ENCODE assay signal across 9 cellular contexts in the genomic region with DNA sequence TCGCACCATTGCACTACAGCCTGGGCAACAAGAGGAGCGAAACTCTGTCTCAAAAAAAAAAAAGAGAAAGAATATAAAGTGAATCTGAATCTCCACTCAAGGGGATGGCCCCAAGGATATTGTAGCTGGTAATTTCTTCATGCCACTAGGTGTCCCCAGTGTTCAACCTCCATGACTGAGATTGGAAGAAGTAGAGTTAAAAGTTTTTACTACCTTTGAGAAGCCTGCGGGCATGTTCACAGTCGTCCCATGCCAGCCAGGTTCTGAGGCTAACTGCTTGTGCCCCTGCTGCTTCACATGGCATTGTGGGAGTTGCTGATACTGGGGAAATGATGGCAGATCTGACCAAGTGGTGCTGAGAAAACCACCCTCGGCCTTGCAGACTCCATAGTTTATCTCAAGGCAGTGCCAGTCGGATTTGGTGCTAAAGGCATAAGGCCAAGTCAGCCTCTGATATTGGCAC. TPM values are rescaled to one million over a fixed set of nuclear protein-coding genes. Genes with fewer than 3 reads are reported as not detected.
DNase-seq lines count a peak whose midpoint lies in the region; ATAC-seq, FAIRE-seq and TF ChIP-seq lines count a peak whose summit lies in the region.
"Had no signal": no experiment of that assay in that cellular context is flagged by ENCODE, and none has a peak within 500 bp of the region (broad histone marks: within the 10 kb centered on the region; RNA-seq: fewer than 3 reads in every experiment).

No MANE protein-coding gene starts in this region.

- no peak for TF ChIP-seq POLR2A in Peyer's patch (IDR thresholded peaks at IDR 0.05)
- peak in 1 of 2 experiments; percentile 31; a peak in 2 of 3 replicates for TF ChIP-seq POLR2A in H1 (IDR thresholded peaks at IDR 0.05; ENCODE audit: control extremely low read depth in 1 of 2, low read depth in 2 of 2, low read length in 2 of 2)

- no peaks in the 10 kb centered on the region for H3K27me3 ChIP-seq in CD8-positive, alpha-beta T cell (ENCODE audit: insufficient read depth, low read length)
- no peaks in the 10 kb centered on the region for H3K27me3 ChIP-seq in GM23248 (replicated peaks; ENCODE audit: insufficient read depth)
- no peaks in the 10 kb centered on the region for H3K27me3 ChIP-seq in Peyer's patch
- no peaks in the 10 kb centered on the region for H3K27me3 ChIP-seq in H1 (replicated peaks in 1 of 4; ENCODE audit: control insufficient read depth in 3 of 4, extremely low read depth in 1 of 4, insufficient read depth in 3 of 4, low read length in 3 of 4)

- H3K23ac ChIP-seq in H1 (ENCODE audit: insufficient read length): no peak overlapping the region

- peak overlapping the region; percentile 67; the same call in 1 of the 2 replicates for H2BK5ac ChIP-seq in H1 (ENCODE audit: low read depth, low read length)

- peaks cover 14% of the 10 kb centered on the region for H3K36me3 ChIP-seq in CD8-positive, alpha-beta T cell (ENCODE audit: insufficient read depth, low read length)
- peaks cover 7% of the 10 kb centered on the region; the same call in 1 of the 2 replicates for H3K36me3 ChIP-seq in GM23248 (ENCODE audit: low read depth)
- peaks cover 0 to 19% (median 0%) of the 10 kb centered on the region in 3 donors for H3K36me3 ChIP-seq in Peyer's patch
- peaks cover 11 to 31% (median 27%) of the 10 kb centered on the region in 4 experiments for H3K36me3 ChIP-seq in H1 (ENCODE audit: control insufficient read depth in 2 of 4, insufficient read depth in 4 of 4, low read length in 3 of 4)
- H3K36me3 ChIP-seq in mucosa of descending colon (ENCODE audit: low read depth): no peaks in the 10 kb centered on the region

- H3K27me3 Mint-ChIP-seq in CD8-positive, alpha-beta T cell (ENCODE audit: low read depth): no peaks in the 10 kb centered on the region
- H3K27me3 Mint-ChIP-seq: memory B cell had no signal

- H3K4me1 ChIP-seq in CD8-positive, alpha-beta T cell (ENCODE audit: insufficient read depth, low read length): no peaks in the 10 kb centered on the region
- H3K4me1 ChIP-seq in GM23248 (ENCODE audit: insufficient read depth): peaks cover 5% of the 10 kb centered on the region
- H3K4me1 ChIP-seq in Peyer's patch: no peaks in the 10 kb centered on the region
- peaks cover 0 to 4% (median 0%) of the 10 kb centered on the region in 4 experiments; a peak in 3 of 7 replicates for H3K4me1 ChIP-seq in H1 (replicated peaks in 1 of 4; ENCODE audit: control insufficient read depth in 3 of 4, insufficient read depth in 4 of 4, low read length in 3 of 4)
- H3K4me1 ChIP-seq in mucosa of descending colon (ENCODE audit: low read depth): no peaks in the 10 kb centered on the region

- no peaks in the 10 kb centered on the region for H3K9me3 ChIP-seq in CD8-positive, alpha-beta T cell (ENCODE audit: low read length)
- no peaks in the 10 kb centered on the region for H3K9me3 ChIP-seq in GM23248 (ENCODE audit: low read depth)
- no peaks in the 10 kb centered on the region for H3K9me3 ChIP-seq in Peyer's patch
- no peaks in the 10 kb centered on the region for H3K9me3 ChIP-seq in H1 (ENCODE audit: insufficient read depth in 2 of 2, low read depth in 1 of 2, low read length in 1 of 2)
- H3K9me3 ChIP-seq in mucosa of descending colon: no peaks in the 10 kb centered on the region

- TF ChIP-seq RAD21 in H1 (IDR thresholded peaks at IDR 0.05 in 1 of 2, conservative IDR thresholded peaks at IDR 0.05 in 1 of 2; ENCODE audit: low read depth in 2 of 2, low read length in 2 of 2): peak; percentile 68 to 75

- CTCF ChIA-PET in CD8-positive, alpha-beta T cell (lab: Charles Lee): interaction anchor here (1.0 to 1.2 kb wide), 3 partner anchors 16 to 26 kb away, joined by 3 to 4 read pairs (median 3); no protein-coding TSS in a partner anchor
- CTCF ChIA-PET in H1 (lab: Charles Lee; ENCODE audit: partially characterized antibody): interaction anchor here (0.6 to 12.3 kb wide), 29 partner anchors 10 to 949 kb away, joined by 3 to 244 read pairs (median 4); a partner anchor contains a TSS

- no peak overlapping the region for H3K56ac ChIP-seq in H1 (replicated peaks; ENCODE audit: insufficient read length, low read depth, low read length)

- POLR2A ChIA-PET in CD8-positive, alpha-beta T cell (lab: Charles Lee): interaction anchor here (0.7 kb wide), 1 partner anchor 48 kb away, joined by 5 read pairs; no protein-coding TSS in a partner anchor
- POLR2A ChIA-PET in H1 (lab: Charles Lee; ENCODE audit: partially characterized antibody): interaction anchor here (1.0 to 8.1 kb wide), 4 partner anchors 9 to 67 kb away, joined by 3 to 117 read pairs (median 4); a partner anchor contains a TSS

- no peak overlapping the region for H3K4ac ChIP-seq in H1 (replicated peaks; ENCODE audit: insufficient read length, low read depth, low read length)

- no peak overlapping the region for H4K8ac ChIP-seq in H1 (ENCODE audit: extremely low read depth, insufficient read depth, low read length)

- H3K79me2 ChIP-seq in GM23248 (ENCODE audit: insufficient read depth) (no peaks in the 10 kb centered on the region), H1 (ENCODE audit: control insufficient read depth in 1 of 2, insufficient read depth in 2 of 2, low read length in 2 of 2) (no peaks in the 10 kb centered on the region)

- H2BK20ac ChIP-seq in H1 (ENCODE audit: low read length): no peak overlapping the region

- 43 to 50% methylated on average over 6 of the region's 6 CpGs for WGBS in GM23248 (ENCODE audit: low coverage in 1 of 2, low lambda C conversion rate in 2 of 2, missing lambda C conversion rate in 2 of 2), 2 experiments
- WGBS in H1 (ENCODE audit: extremely low coverage in 1 of 2, insufficient coverage in 1 of 2, insufficient read length in 1 of 2, insufficient replicate concordance in 2 of 2, low coverage in 1 of 2, low lambda C conversion rate in 2 of 2, missing lambda C conversion rate in 1 of 2), 2 experiments: 77% methylated on average over 6 of the region's 6 CpGs; no CpG with 5 or more reads in 1 of the 2 experiments

- no peaks in the 10 kb centered on the region for H3K79me1 ChIP-seq in H1 (ENCODE audit: low read depth, low read length)

- H3K9ac ChIP-seq in GM23248 (no peak overlapping the region), H1 (replicated peaks in 1 of 4; ENCODE audit: extremely low read depth in 1 of 4, low read depth in 3 of 4, low read length in 3 of 4) (no peak overlapping the region)

- H3K9me2 ChIP-seq in GM23248 (ENCODE audit: insufficient read depth): no peaks in the 10 kb centered on the region

- peak; percentile 42 for ATAC-seq in CD8-positive, alpha-beta T cell
- peak; percentile 79 for ATAC-seq in mucosa of descending colon
- ATAC-seq in GM21515 (IDR thresholded peaks at IDR 0.05; ENCODE audit: unreplicated experiment): no peak
- no peak for ATAC-seq in HG03025 (IDR thresholded peaks at IDR 0.05; ENCODE audit: low FRiP score, unreplicated experiment)

- in situ Hi-C loops in GM23248 (cut with MboI): loop anchor here (25.0 kb wide), 1 partner anchor 234 kb away; a partner anchor contains a TSS

- no peak overlapping the region for H2AFZ ChIP-seq in GM23248
- H2AFZ ChIP-seq in H1 (ENCODE audit: low read length): no peak overlapping the region

- peak; percentile 85 for FAIRE-seq in H1 (lab: Jason Lieb, UNC)

- H2BK15ac ChIP-seq in H1 (ENCODE audit: low read length): 0 out of 2 replicates have a peak overlapping the region, but pooled peaks have one; percentile 62

- no peak overlapping the region for H4K5ac ChIP-seq in H1 (ENCODE audit: insufficient read length, low read depth, low read length)

- H3K27ac Mint-ChIP-seq in CD8-positive, alpha-beta T cell: peak overlapping the region; percentile 18

- no peak overlapping the region for H3K27ac ChIP-seq in CD8-positive, alpha-beta T cell (ENCODE audit: low read depth, low read length)
- no peak overlapping the region for H3K27ac ChIP-seq in GM23248
- H3K27ac ChIP-seq in Peyer's patch: no peak overlapping the region
- H3K27ac ChIP-seq in H1 (ENCODE audit: low read depth, low read length): no peak overlapping the region

- H3K4me2 ChIP-seq in GM23248 (ENCODE audit: unreplicated experiment) (no peak overlapping the region), H1 (ENCODE audit: insufficient read depth in 1 of 2, low read depth in 2 of 2, low read length in 2 of 2) (no peak overlapping the region)

- no peaks in the 10 kb centered on the region for H3K4me1 Mint-ChIP-seq in CD8-positive, alpha-beta T cell (ENCODE audit: low read depth)

- H3F3A ChIP-seq in GM23248 (ENCODE audit: insufficient read depth): peaks cover 16% of the 10 kb centered on the region

- no peak overlapping the region for H2BK120ac ChIP-seq in H1 (replicated peaks; ENCODE audit: low read depth, low read length)

- TF ChIP-seq CTCF in CD8-positive, alpha-beta T cell (IDR thresholded peaks at IDR 0.05): peak; percentile 44
- TF ChIP-seq CTCF in Peyer's patch (IDR thresholded peaks at IDR 0.05) (peak in 5 of 6 experiments; percentile 24 to 64 (median 59)), H1 (IDR thresholded peaks at IDR 0.05; ENCODE audit: control extremely low read depth in 1 of 3, insufficient read depth in 1 of 3, low read depth in 1 of 3, low read length in 3 of 3) (peak in 2 of 3 experiments; percentile 57 to 67; a peak in 3 of 4 replicates), mucosa of descending colon (IDR thresholded peaks at IDR 0.05) (peak; percentile 19)

- TF ChIP-seq EP300 in H1 (IDR thresholded peaks at IDR 0.05; ENCODE audit: borderline replicate concordance in 1 of 2, low read depth in 2 of 2, low read length in 2 of 2): no peak

- H4K20me1 ChIP-seq in GM23248 (ENCODE audit: insufficient read depth) (no peaks in the 10 kb centered on the region), H1 (replicated peaks in 1 of 2; ENCODE audit: control insufficient read depth in 1 of 2, insufficient read depth in 2 of 2, low read length in 2 of 2) (peaks cover 0 to 2% of the 10 kb centered on the region in 2 experiments)

- H3K18ac ChIP-seq in H1 (ENCODE audit: extremely low read depth, low read length): 0 out of 2 replicates have a peak overlapping the region, but pooled peaks have one; percentile 34

- no peak overlapping the region for H3K4me3 ChIP-seq in CD8-positive, alpha-beta T cell (ENCODE audit: low read depth, low read length)
- H3K4me3 ChIP-seq in GM23248 (no peak overlapping the region), Peyer's patch (no peak overlapping the region), H1 (ENCODE audit: extremely low read depth in 1 of 4, insufficient read depth in 2 of 4, low read depth in 3 of 4, low read length in 4 of 4) (no peak overlapping the region), mucosa of descending colon (no peak overlapping the region)

- intact Hi-C loops in CD8-positive, alpha-beta T cell (cut with DNase I, micrococcal nuclease): loop anchor here (1.0 to 5.0 kb wide), 2 partner anchors 94 kb away; no protein-coding TSS in a partner anchor
- intact Hi-C loops in mucosa of descending colon (cut with DNase I, micrococcal nuclease): loop anchor here in 1 of 2 donors (5.0 kb wide), 1 partner anchor 94 kb away; no protein-coding TSS in a partner anchor

- H2AK5ac ChIP-seq in H1 (ENCODE audit: low read depth, low read length): no peak overlapping the region; the same call in 1 of the 2 replicates

- no peak overlapping the region for H3K4me3 Mint-ChIP-seq in CD8-positive, alpha-beta T cell
- H3K4me3 Mint-ChIP-seq: memory B cell had no signal

- 0 out of 2 replicates have a peak overlapping the region, but pooled peaks have one; percentile 22 for H2BK12ac ChIP-seq in H1 (ENCODE audit: low read depth, low read length)

- DNase-seq in CD8-positive, alpha-beta T cell: no peak
- peak; percentile 67 for DNase-seq in GM23248
- DNase-seq in Peyer's patch: no peak
- DNase-seq in H1 (ENCODE audit: low read depth in 1 of 2, low spot score in 2 of 2): peak in 1 of 2 experiments; percentile 69
- DNase-seq in mucosa of descending colon: peak in 1 of 3 donors; percentile 67
- no peak for DNase-seq in NCI-H524 treated with DMSO at 0.1 percent for 48 hours (lab: John Stamatoyannopoulos, UW)

- H4K91ac ChIP-seq in H1 (replicated peaks; ENCODE audit: insufficient read length, low read length): no peak overlapping the region

- H3K14ac ChIP-seq in H1 (ENCODE audit: insufficient read length): no peak overlapping the region

- no peaks in the 10 kb centered on the region for H3K9me3 Mint-ChIP-seq in CD8-positive, alpha-beta T cell
- H3K9me3 Mint-ChIP-seq: memory B cell had no signal

- H3K23me2 ChIP-seq in H1 (ENCODE audit: low read depth, low read length): no peaks in the 10 kb centered on the region

- H3K36me3 Mint-ChIP-seq in CD8-positive, alpha-beta T cell: peaks cover 37% of the 10 kb centered on the region

RNA-seq across cellular contexts. Expression of a gene that starts 10.8 kb away (rescaled TPM):
- not detected for total RNA-seq in CD8-positive, alpha-beta T cell
- total RNA-seq in GM23248 (2014; rRNA removed; shearing (Covaris generic)): 24.8 and 42.4 TPM in 2 replicates
- polyA plus RNA-seq in GM23248 (2016; fragmentation: Nextera tagmentation; extraction: Ambion mirVana) (47.9 and 48.0 TPM in 2 replicates), H1 (2011; rRNA removed) (28.9 and 36.0 TPM in 2 replicates)
- total RNA-seq in Peyer's patch (10 to 100 TPM in 1 of 4 donors, 1 to 10 TPM in 3; 2.9 to 10.7 (median 4.8) TPM), mucosa of descending colon (10 to 100 TPM in 1 of 3 donors, 1 to 10 TPM in 2; 1.2 to 12.4 (median 4.0) TPM)
- total RNA-seq in H1 (2021; fragmentation: NEBNext Ultra II Directional; extraction: Animal tissue kit (Norgen Biotek cat#: 25700)): 7.8 and 9.0 TPM in 2 replicates
- 17.8 TPM for polyA plus RNA-seq in H1 (2011; cell fraction: cytosol; rRNA removed)
- 22.1 TPM for polyA plus RNA-seq in H1 (2011; cell fraction: nucleus; rRNA removed)
- 5.1 to 13.0 TPM (median 12.0 TPM) in 4 replicates for polyA plus RNA-seq in H1 (2012, experiment 1 of 2)
- polyA plus RNA-seq in H1 (2012, experiment 2 of 2): 15.8 TPM
- polyA plus RNA-seq in H1 (2013, experiment 1 of 2): 8.7 TPM
- polyA plus RNA-seq in H1 (2013, experiment 2 of 2): 9.9 TPM
- 7.3 and 7.7 TPM in 2 replicates for polyA minus RNA-seq in H1 (2011; rRNA and poly(A)+ RNA removed)
- 5.1 TPM for polyA minus RNA-seq in H1 (2011; cell fraction: cytosol; rRNA and poly(A)+ RNA removed)
- 2.7 TPM for polyA minus RNA-seq in H1 (2011; cell fraction: nucleus; rRNA and poly(A)+ RNA removed)

RNA-seq across cellular contexts. Expression of a gene that starts 49.0 kb away (rescaled TPM):
- 10 to 100 TPM; 14.4 to 19.2 TPM for total RNA-seq in CD8-positive, alpha-beta T cell
- 17.6 and 18.3 TPM in 2 replicates for total RNA-seq in GM23248 (2014; rRNA removed; shearing (Covaris generic))
- polyA plus RNA-seq in GM23248 (2016; fragmentation: Nextera tagmentation; extraction: Ambion mirVana) (52.4 and 53.8 TPM in 2 replicates), H1 (2011; rRNA removed) (60.4 and 61.0 TPM in 2 replicates)
- total RNA-seq in Peyer's patch (10 to 100 TPM in 3 of 4 donors, 1 to 10 TPM in 1; 9.6 to 23.1 (median 13.4) TPM), mucosa of descending colon (10 to 100 TPM; 25.9 to 33.9 (median 28.4) TPM)
- 122 and 124 TPM in 2 replicates for total RNA-seq in H1 (2021; fragmentation: NEBNext Ultra II Directional; extraction: Animal tissue kit (Norgen Biotek cat#: 25700))
- 52.6 TPM for polyA plus RNA-seq in H1 (2011; cell fraction: cytosol; rRNA removed)
- 86.1 TPM for polyA plus RNA-seq in H1 (2011; cell fraction: nucleus; rRNA removed)
- 54.4 to 90.7 TPM (median 74.8 TPM) in 4 replicates for polyA plus RNA-seq in H1 (2012, experiment 1 of 2)
- 10.5 TPM for polyA plus RNA-seq in H1 (2012, experiment 2 of 2)
- 49.5 TPM for polyA plus RNA-seq in H1 (2013, experiment 1 of 2)
- polyA plus RNA-seq in H1 (2013, experiment 2 of 2): 50.6 TPM
- polyA minus RNA-seq in H1 (2011; rRNA and poly(A)+ RNA removed): 108 and 162 TPM in 2 replicates
- polyA minus RNA-seq in H1 (2011; cell fraction: cytosol; rRNA and poly(A)+ RNA removed): 54.3 TPM
- polyA minus RNA-seq in H1 (2011; cell fraction: nucleus; rRNA and poly(A)+ RNA removed): 55.7 TPM

Comparison
In these comparisons a context has a peak if more than half of its experiments do, and no peak if none do; other contexts are left out.
1. ATAC-seq: peak in CD8-positive, alpha-beta T cell (single experiment) and mucosa of descending colon (single experiment); none in GM21515 (single experiment) and HG03025 (single experiment).
2. Peak in every context shown above with its lines, with median percentiles within 50 percentile points of each other: CTCF ChIP-seq.